1 cellular context compared by ENCODE assay signal in the genomic region with DNA sequence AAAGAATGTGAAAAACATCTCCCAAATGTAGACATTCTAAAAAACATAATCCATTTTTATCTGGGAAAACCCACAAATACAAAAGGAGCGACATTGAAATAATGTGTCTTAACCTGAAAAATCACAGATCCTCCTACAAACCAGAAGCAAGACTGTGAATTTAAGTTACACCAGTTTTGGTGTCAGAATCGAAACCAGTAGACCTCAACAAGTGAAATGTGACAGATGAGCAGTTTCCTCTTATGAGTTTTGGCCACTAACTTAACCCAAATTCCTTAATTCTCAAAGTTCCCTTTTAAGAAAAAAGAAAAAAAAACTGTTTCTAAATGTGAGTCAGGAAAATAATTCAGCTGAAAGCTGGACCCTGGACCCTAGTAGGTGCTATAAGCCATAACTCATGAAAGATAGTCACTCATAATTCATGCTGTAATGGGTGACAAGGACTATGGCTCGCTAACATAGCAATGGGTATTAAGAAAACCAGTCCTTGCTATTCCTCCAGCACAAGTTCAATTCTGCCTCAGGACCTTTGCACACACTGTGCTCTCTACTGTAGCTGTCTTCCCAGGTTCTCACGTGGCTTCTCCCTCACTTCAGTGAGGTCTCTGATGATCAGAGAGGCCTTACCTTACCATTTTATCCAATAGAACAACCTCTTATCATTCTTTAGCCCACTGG.
TF ChIP-seq lines count a peak whose summit lies in the region.

No MANE protein-coding gene starts in this region.

TF ChIP-seq in SK-N-SH, 30 proteins besides CTCF, POLR2A, EP300 and RAD21 (continued from another document):
- no peak for TF ChIP-seq USF2 (IDR thresholded peaks at IDR 0.05; ENCODE audit: borderline replicate concordance, low read depth, low read length)
